In the genomic region with DNA sequence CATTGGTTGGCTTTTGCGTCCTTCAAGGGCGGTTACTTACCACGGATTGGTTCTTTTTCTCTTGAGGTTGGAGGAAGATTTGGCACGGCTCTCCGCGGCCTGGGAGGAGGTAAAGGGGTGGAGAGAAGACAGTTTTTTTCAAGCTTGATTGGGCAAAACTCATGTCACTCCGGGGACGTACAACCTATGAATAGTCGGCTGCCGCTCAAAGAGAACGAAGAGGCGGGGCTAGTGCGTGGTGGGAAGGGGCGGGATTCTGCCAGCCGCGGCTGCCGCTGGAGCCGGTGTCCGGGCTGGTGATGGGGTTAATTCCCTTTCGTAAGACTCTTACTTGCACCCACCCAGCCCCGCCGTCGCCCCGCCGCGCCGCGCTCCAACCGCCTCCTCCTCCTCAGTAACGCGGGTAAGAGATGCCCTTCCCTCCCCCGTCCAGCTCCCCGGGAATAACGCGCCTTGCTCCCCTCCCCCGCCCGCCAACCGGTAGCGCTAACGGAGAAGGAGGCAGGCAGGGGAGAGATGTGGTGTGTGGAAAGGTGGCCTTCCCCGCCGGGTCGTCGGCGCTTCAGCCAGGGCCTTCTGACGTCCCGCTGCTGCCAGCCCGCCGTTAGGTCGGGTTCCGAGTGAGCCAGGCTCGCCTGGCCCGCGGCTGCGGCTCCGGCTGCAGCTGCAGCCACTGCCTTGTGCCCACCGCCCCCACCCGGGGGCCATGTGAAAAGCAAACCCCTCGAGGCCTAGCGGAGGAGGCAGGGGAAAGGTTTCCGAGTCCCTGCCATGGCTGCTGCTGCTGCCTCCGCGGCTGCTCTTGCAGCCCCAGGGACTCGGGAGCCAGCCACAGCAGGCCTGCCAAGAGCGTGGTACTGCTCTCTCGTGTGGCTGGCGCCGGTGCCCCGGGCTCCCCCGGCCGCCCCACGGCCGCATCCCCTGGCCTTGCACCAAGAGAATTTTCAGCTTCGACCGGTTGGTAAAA, we compare ENCODE assay signal across 8 cellular contexts. TPM values are rescaled to one million over a fixed set of nuclear protein-coding genes. Genes with fewer than 3 reads are reported as not detected.
DNase-seq lines count a peak whose midpoint lies in the region; ATAC-seq and TF ChIP-seq lines count a peak whose summit lies in the region.

A gene (plus strand): TSS at position 254 of the 967 bp plus-strand sequence. CDS start 73,362 bp downstream, outside the sequence.

- H3K27me3 ChIP-seq in fibroblast of lung (ENCODE audit: control insufficient read depth, insufficient read depth, low read length), result no peaks in the 10 kb centered on the region
- H3K27me3 ChIP-seq in naive thymus-derived CD4-positive, alpha-beta T cell (ENCODE audit: control insufficient read depth in 2 of 2, insufficient read depth in 2 of 2, low read length in 2 of 2), result no peaks in the 10 kb centered on the region

- TF ChIP-seq CTCF in LNCaP clone FGC (IDR thresholded peaks at IDR 0.05; ENCODE audit: control insufficient read depth, extremely low read depth, insufficient read depth) (no peak; the same call in 1 of the 2 replicates), RWPE1 (conservative IDR thresholded peaks at IDR 0.05; ENCODE audit: low read depth) (no peak; the same call in 1 of the 2 replicates), fibroblast of lung (conservative IDR thresholded peaks at IDR 0.05 in 1 of 2, IDR thresholded peaks at IDR 0.05 in 1 of 2; ENCODE audit: low read depth in 1 of 2, low read length in 2 of 2) (no peak)

- H4K20me1 ChIP-seq in fibroblast of lung (ENCODE audit: control insufficient read depth, extremely low read depth, insufficient read depth, low read length), result no peaks in the 10 kb centered on the region

- H3K27ac ChIP-seq in RWPE1, result peak within 1 kb of the TSS; percentile 97
- peak within 1 kb of the TSS; percentile 96 for H3K27ac ChIP-seq in fibroblast of lung (ENCODE audit: insufficient read depth, low read length)
- peak within 1 kb of the TSS; percentile 84 for H3K27ac ChIP-seq in naive thymus-derived CD4-positive, alpha-beta T cell (ENCODE audit: low read depth, low read length)

- POLR2A ChIA-PET in RWPE1 (lab: Yijun Ruan, JAX; ENCODE audit: low non-redundant PET), result interaction anchor here (0.6 kb wide), 1 partner anchor 261 kb away, joined by 3 read pairs; no protein-coding TSS in a partner anchor
- POLR2A ChIA-PET in naive thymus-derived CD4-positive, alpha-beta T cell (lab: Charles Lee), result interaction anchor here (0.5 to 2.4 kb wide), 13 partner anchors 9 to 853 kb away, joined by 3 to 18 read pairs (median 3); a partner anchor contains a TSS

- peaks cover 3% of the 10 kb centered on the region for H3K4me1 ChIP-seq in fibroblast of lung (ENCODE audit: control insufficient read depth, extremely low read depth, insufficient read depth, low read length)
- H3K4me1 ChIP-seq in naive thymus-derived CD4-positive, alpha-beta T cell (ENCODE audit: control insufficient read depth in 2 of 2, insufficient read depth in 2 of 2, low read length in 2 of 2), result peaks cover 4 to 21% of the 10 kb centered on the region in 2 donors

- H3K4me1 Mint-ChIP-seq in activated T-helper 17 cell treated with anti-CD3 and anti-CD28 coated beads, Interleukin-2, amount 50 U/mL, for 72 hours, result peaks cover 9% of the 10 kb centered on the region
- H3K4me1 Mint-ChIP-seq in naive thymus-derived CD4-positive, alpha-beta T cell, result peaks cover 10 to 39% (median 34%) of the 10 kb centered on the region in 7 donors
- peaks cover 7 to 31% of the 10 kb centered on the region in 2 donors for H3K4me1 Mint-ChIP-seq in stimulated activated naive B cell treated with anti-CD40 and anti-IgM and Interleukin-4, amounts not matched to agents 10 μg/mL and 1 μg/mL and 100 μg/mL, for 72 hours

- peak within 1 kb of the TSS; percentile 78 for H3K9ac ChIP-seq in fibroblast of lung (ENCODE audit: insufficient read depth, low read length)

- no peaks in the 10 kb centered on the region for H3K36me3 Mint-ChIP-seq in activated T-helper 17 cell treated with anti-CD3 and anti-CD28 coated beads, Interleukin-2, amount 50 U/mL, for 72 hours (ENCODE audit: low read depth)
- peaks cover 0 to 5% (median 0%) of the 10 kb centered on the region in 5 donors for H3K36me3 Mint-ChIP-seq in naive thymus-derived CD4-positive, alpha-beta T cell
- H3K36me3 Mint-ChIP-seq in stimulated activated naive B cell treated with anti-CD40 and anti-IgM and Interleukin-4, amounts not matched to agents 10 μg/mL and 1 μg/mL and 100 μg/mL, for 72 hours, result peaks cover 3 to 5% of the 10 kb centered on the region in 2 donors

- peak; percentile 92 for ATAC-seq in activated T-helper 17 cell treated with anti-CD3 and anti-CD28 coated beads, Interleukin-2, amount 50 U/mL, for 72 hours (replicated peaks)
- peak; percentile 89 for ATAC-seq in naive thymus-derived CD4-positive, alpha-beta T cell
- ATAC-seq in stimulated activated naive B cell treated with anti-CD40 and anti-IgM and Interleukin-4, amounts not matched to agents 10 μg/mL and 1 μg/mL and 100 μg/mL, for 72 hours (replicated peaks), result peak; percentile 83 to 85

- no peaks in the 10 kb centered on the region for H3K36me3 ChIP-seq in fibroblast of lung (ENCODE audit: control insufficient read depth, insufficient read depth, low read length)
- H3K36me3 ChIP-seq in naive thymus-derived CD4-positive, alpha-beta T cell (ENCODE audit: control insufficient read depth in 2 of 3, insufficient read depth in 3 of 3, low read length in 3 of 3), result peaks cover 0 to 5% (median 0%) of the 10 kb centered on the region in 3 experiments

- no peaks in the 10 kb centered on the region for H3K9me3 Mint-ChIP-seq in activated T-helper 17 cell treated with anti-CD3 and anti-CD28 coated beads, Interleukin-2, amount 50 U/mL, for 72 hours
- no peaks in the 10 kb centered on the region for H3K9me3 Mint-ChIP-seq in naive thymus-derived CD4-positive, alpha-beta T cell
- no peaks in the 10 kb centered on the region for H3K9me3 Mint-ChIP-seq in stimulated activated naive B cell treated with anti-CD40 and anti-IgM and Interleukin-4, amounts not matched to agents 10 μg/mL and 1 μg/mL and 100 μg/mL, for 72 hours

- DNase-seq in ELF-1 (ENCODE audit: low read depth, low spot score), result peak; percentile 100
- peak; percentile 92 for DNase-seq in GOT3 (lab: John Stamatoyannopoulos, UW)
- DNase-seq in LNCaP clone FGC (ENCODE audit: low read depth), result peak; percentile 100
- peak; percentile 99 for DNase-seq in RWPE1 (ENCODE audit: low spot score)
- peak; percentile 100 for DNase-seq in fibroblast of lung (ENCODE audit: low read depth in 2 of 2)
- DNase-seq in naive thymus-derived CD4-positive, alpha-beta T cell, result peak in 8 of 9 donors; percentile 71 to 99 (median 98)
- peak; percentile 98 for DNase-seq in stimulated activated naive B cell treated with anti-CD40 and anti-IgM and Interleukin-4, amounts not matched to agents 10 μg/mL and 1 μg/mL and 100 μg/mL, for 72 hours

- H2AFZ ChIP-seq in fibroblast of lung (ENCODE audit: low read length), result peak within 1 kb of the TSS; percentile 92

- peaks cover 32% of the 10 kb centered on the region for H3K79me2 ChIP-seq in fibroblast of lung (ENCODE audit: control insufficient read depth, insufficient read depth, low read length)

- H3K4me3 Mint-ChIP-seq in activated T-helper 17 cell treated with anti-CD3 and anti-CD28 coated beads, Interleukin-2, amount 50 U/mL, for 72 hours, result no peak within 1 kb of the TSS
- no peak within 1 kb of the TSS for H3K4me3 Mint-ChIP-seq in naive thymus-derived CD4-positive, alpha-beta T cell
- no peak within 1 kb of the TSS for H3K4me3 Mint-ChIP-seq in stimulated activated naive B cell treated with anti-CD40 and anti-IgM and Interleukin-4, amounts not matched to agents 10 μg/mL and 1 μg/mL and 100 μg/mL, for 72 hours

- peak within 1 kb of the TSS; percentile 75 for H3K4me2 ChIP-seq in fibroblast of lung (ENCODE audit: extremely low read depth, insufficient read depth, low read length)

- no peaks in the 10 kb centered on the region for H3K27me3 Mint-ChIP-seq in activated T-helper 17 cell treated with anti-CD3 and anti-CD28 coated beads, Interleukin-2, amount 50 U/mL, for 72 hours
- H3K27me3 Mint-ChIP-seq in naive thymus-derived CD4-positive, alpha-beta T cell, result no peaks in the 10 kb centered on the region
- H3K27me3 Mint-ChIP-seq in stimulated activated naive B cell treated with anti-CD40 and anti-IgM and Interleukin-4, amounts not matched to agents 10 μg/mL and 1 μg/mL and 100 μg/mL, for 72 hours, result no peaks in the 10 kb centered on the region

- CTCF ChIA-PET in RWPE1 (lab: Yijun Ruan, JAX), result interaction anchor here (0.7 kb wide), 1 partner anchor 613 kb away, joined by 3 read pairs; a partner anchor contains a TSS
- CTCF ChIA-PET in naive thymus-derived CD4-positive, alpha-beta T cell (lab: Charles Lee), result interaction anchor here (1.0 to 1.4 kb wide), 2 partner anchors 54 to 527 kb away, joined by 3 to 4 read pairs; no protein-coding TSS in a partner anchor

- intact Hi-C loops in naive thymus-derived CD4-positive, alpha-beta T cell (cut with micrococcal nuclease), result loop anchor here (1.0 to 10.0 kb wide), 17 partner anchors 127 to 1413 kb away; a partner anchor contains a TSS

- peak within 1 kb of the TSS; percentile 41 for H3K27ac Mint-ChIP-seq in activated T-helper 17 cell treated with anti-CD3 and anti-CD28 coated beads, Interleukin-2, amount 50 U/mL, for 72 hours
- peak within 1 kb of the TSS in 7 of 9 donors; percentile 36 to 81 (median 67) for H3K27ac Mint-ChIP-seq in naive thymus-derived CD4-positive, alpha-beta T cell
- no peak within 1 kb of the TSS for H3K27ac Mint-ChIP-seq in stimulated activated naive B cell treated with anti-CD40 and anti-IgM and Interleukin-4, amounts not matched to agents 10 μg/mL and 1 μg/mL and 100 μg/mL, for 72 hours

- no peaks in the 10 kb centered on the region for H3K9me3 ChIP-seq in fibroblast of lung (ENCODE audit: control insufficient read depth, insufficient read depth, low read depth, low read length)
- no peaks in the 10 kb centered on the region for H3K9me3 ChIP-seq in naive thymus-derived CD4-positive, alpha-beta T cell (ENCODE audit: control insufficient read depth in 2 of 3, low read length in 3 of 3)

- peak within 1 kb of the TSS; percentile 87 for H3K4me3 ChIP-seq in LNCaP clone FGC (ENCODE audit: low read depth, low read length)
- H3K4me3 ChIP-seq in fibroblast of lung (replicated peaks in 1 of 4; ENCODE audit: control extremely low read depth in 1 of 4, insufficient read depth in 1 of 4, low read depth in 3 of 4, low read length in 4 of 4), result peak within 1 kb of the TSS; percentile 76 to 98 (median 80)
- peak within 1 kb of the TSS; percentile 83 for H3K4me3 ChIP-seq in naive thymus-derived CD4-positive, alpha-beta T cell (ENCODE audit: low read length)

RNA-seq across cellular contexts. Expression of the gene that starts here (rescaled TPM):
- 10 to 100 TPM; 30.3 to 51.5 TPM for total RNA-seq in activated T-helper 17 cell treated with anti-CD3 and anti-CD28 coated beads, Interleukin-2, amount 50 U/mL, for 72 hours
- 5.4 and 12.4 TPM in 2 replicates for total RNA-seq in fibroblast of lung
- 33.1 and 45.0 TPM in 2 replicates for polyA plus RNA-seq in fibroblast of lung
- 23.3 and 24.5 TPM in 2 replicates for polyA plus RNA-seq in fibroblast of lung (2012)
- polyA minus RNA-seq in fibroblast of lung (ENCODE audit: low replicate concordance), result 35.7 and 38.3 TPM in 2 replicates
- 10 to 100 TPM; 35.0 to 58.2 (median 47.0) TPM for total RNA-seq in naive thymus-derived CD4-positive, alpha-beta T cell
- 10 to 100 TPM; 21.0 to 25.8 TPM for polyA plus RNA-seq in naive thymus-derived CD4-positive, alpha-beta T cell

Comparison
In these comparisons a context has a peak if more than half of its experiments do, and no peak if none do; other contexts are left out.
1. Peak in every context shown above with its lines: DNase-seq, ATAC-seq, H3K4me3 ChIP-seq and H3K27ac ChIP-seq.